Comparison of ENCODE assay signal across 10 cellular contexts in the genomic region with DNA sequence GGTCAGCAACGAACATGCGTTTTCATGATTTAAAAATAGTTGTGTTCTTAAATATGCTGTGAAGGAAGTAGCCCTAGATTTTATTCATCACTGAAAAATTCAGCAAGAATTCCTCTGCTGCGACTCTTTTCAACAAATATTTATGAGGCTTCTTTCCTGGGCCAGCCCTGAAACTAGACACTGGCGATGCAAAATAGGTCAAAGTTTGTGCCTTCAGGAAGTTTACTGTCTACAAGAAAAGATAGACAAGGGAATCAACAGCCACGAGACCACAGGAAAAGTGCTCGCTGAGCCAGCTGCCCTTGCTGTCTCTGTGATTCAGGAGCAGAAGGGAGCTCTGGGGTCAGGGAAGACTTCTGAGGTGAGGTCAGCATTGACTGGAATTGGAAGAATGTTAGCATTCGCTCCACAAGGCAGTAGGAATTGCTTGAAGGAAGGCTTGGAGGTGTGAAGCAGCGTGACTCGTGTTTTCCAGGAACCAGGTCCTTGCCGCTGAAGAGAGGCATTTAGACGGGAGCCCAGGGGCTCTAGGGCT. TPM values are rescaled to one million over a fixed set of nuclear protein-coding genes. Genes with fewer than 3 reads are reported as not detected.
A peak's percentile ranks its signal among the peaks of the same experiment; 100 is the strongest.
DNase-seq lines count a peak whose midpoint lies in the region; ATAC-seq and TF ChIP-seq lines count a peak whose summit lies in the region.
"Had no signal": no experiment of that assay in that cellular context is flagged by ENCODE, and none has a peak within 500 bp of the region (broad histone marks: within the 10 kb centered on the region; RNA-seq: fewer than 3 reads in every experiment).

No MANE protein-coding gene starts in this region.

- H3K9me3 Mint-ChIP-seq in activated T-cell treated with anti-CD3 and anti-CD28 coated beads, Interleukin-2, amount 50 U/mL, for 24 hours = no peaks in the 10 kb centered on the region
- no peaks in the 10 kb centered on the region for H3K9me3 Mint-ChIP-seq in stimulated activated naive B cell treated with anti-CD40 and anti-IgM and Interleukin-4, amounts not matched to agents 10 μg/mL and 1 μg/mL and 100 μg/mL, for 72 hours

- no peaks in the 10 kb centered on the region for H3K27me3 ChIP-seq in dorsolateral prefrontal cortex

- H3K36me3 Mint-ChIP-seq in activated T-cell treated with anti-CD3 and anti-CD28 coated beads, Interleukin-2, amount 50 U/mL, for 24 hours (ENCODE audit: low read depth) = peaks cover 32% of the 10 kb centered on the region
- peaks cover 26 to 36% of the 10 kb centered on the region in 2 donors for H3K36me3 Mint-ChIP-seq in stimulated activated naive B cell treated with anti-CD40 and anti-IgM and Interleukin-4, amounts not matched to agents 10 μg/mL and 1 μg/mL and 100 μg/mL, for 72 hours

- intact Hi-C loops in dorsolateral prefrontal cortex (cut with DNase I) = loop anchor here (5.0 to 10.0 kb wide), 4 partner anchors 52 to 360 kb away; a partner anchor contains a TSS

- no peak overlapping the region for H3K27ac ChIP-seq in dorsolateral prefrontal cortex
- H3K27ac ChIP-seq: WERI-Rb-1 had no signal

- peak overlapping the region; percentile 47 for H3K27ac Mint-ChIP-seq in activated T-cell treated with anti-CD3 and anti-CD28 coated beads, Interleukin-2, amount 50 U/mL, for 24 hours
- peak overlapping the region; percentile 34 for H3K27ac Mint-ChIP-seq in stimulated activated naive B cell treated with anti-CD40 and anti-IgM and Interleukin-4, amounts not matched to agents 10 μg/mL and 1 μg/mL and 100 μg/mL, for 72 hours

- no peak for ATAC-seq in stimulated activated naive B cell treated with anti-CD40 and anti-IgM and Interleukin-4, amounts not matched to agents 10 μg/mL and 1 μg/mL and 100 μg/mL, for 72 hours (replicated peaks)
- ATAC-seq in HG02973 (IDR thresholded peaks at IDR 0.05; ENCODE audit: unreplicated experiment) = no peak
- ATAC-seq: left cardiac atrium had no signal

- no peaks in the 10 kb centered on the region for H3K27me3 Mint-ChIP-seq in activated T-cell treated with anti-CD3 and anti-CD28 coated beads, Interleukin-2, amount 50 U/mL, for 24 hours
- no peaks in the 10 kb centered on the region for H3K27me3 Mint-ChIP-seq in stimulated activated naive B cell treated with anti-CD40 and anti-IgM and Interleukin-4, amounts not matched to agents 10 μg/mL and 1 μg/mL and 100 μg/mL, for 72 hours

- TF ChIP-seq CTCF in dorsolateral prefrontal cortex (IDR thresholded peaks at IDR 0.05 in 54 of 56, conservative IDR thresholded peaks at IDR 0.05 in 2 of 56; ENCODE audit: low read depth in 1 of 56, partially characterized antibody in 56 of 56) = no peak

- TF ChIP-seq POLR2A in erythroblast (IDR thresholded peaks at IDR 0.05; ENCODE audit: low read length) = no peak

- H3K4me3 ChIP-seq in dorsolateral prefrontal cortex = peak overlapping the region in 4 of 59 donors; percentile 77 to 89 (median 86)

- no peak for DNase-seq in activated T-cell treated with anti-CD3 and anti-CD28 coated beads, Interleukin-2, amount 50 U/mL, for 24 hours
- DNase-seq in activated T-cell treated with anti-CD3 and anti-CD28 coated beads for 4 hours (no peak), SW480 (ENCODE audit: low spot score) (peak; percentile 60), fibroblast of gingiva (ENCODE audit: low read depth) (peak; percentile 74), dorsolateral prefrontal cortex (no peak), erythroblast (lab: John Stamatoyannopoulos, UW) (no peak)
- DNase-seq in stimulated activated naive B cell treated with anti-CD40 and anti-IgM and Interleukin-4, amounts not matched to agents 10 μg/mL and 1 μg/mL and 100 μg/mL, for 72 hours = no peak
- DNase-seq: left cardiac atrium, WERI-Rb-1 had no signal

- H3K4me3 Mint-ChIP-seq in activated T-cell treated with anti-CD3 and anti-CD28 coated beads, Interleukin-2, amount 50 U/mL, for 24 hours = peak overlapping the region; percentile 100
- peak overlapping the region; percentile 95 to 99 for H3K4me3 Mint-ChIP-seq in stimulated activated naive B cell treated with anti-CD40 and anti-IgM and Interleukin-4, amounts not matched to agents 10 μg/mL and 1 μg/mL and 100 μg/mL, for 72 hours

- peaks cover 36% of the 10 kb centered on the region for H3K4me1 Mint-ChIP-seq in activated T-cell treated with anti-CD3 and anti-CD28 coated beads, Interleukin-2, amount 50 U/mL, for 24 hours (ENCODE audit: low read depth)
- H3K4me1 Mint-ChIP-seq in stimulated activated naive B cell treated with anti-CD40 and anti-IgM and Interleukin-4, amounts not matched to agents 10 μg/mL and 1 μg/mL and 100 μg/mL, for 72 hours = peaks cover 26 to 34% of the 10 kb centered on the region in 2 donors

RNA-seq across cellular contexts. Expression of a gene that starts 1.9 kb away (rescaled TPM):
- total RNA-seq in dorsolateral prefrontal cortex = 100 to 1,000 TPM; 443 to 743 (median 592) TPM

RNA-seq across cellular contexts. Expression of a gene that starts 12.8 kb away (rescaled TPM):
- total RNA-seq in dorsolateral prefrontal cortex = under 1 TPM in 1 of 120 experiments, not detected in 119; 0.18 TPM
- total RNA-seq: left cardiac atrium had no signal

RNA-seq across cellular contexts. Expression of a gene that starts 45.2 kb away (rescaled TPM):
- total RNA-seq in dorsolateral prefrontal cortex = not detected
- total RNA-seq: left cardiac atrium had no signal

RNA-seq across cellular contexts. Expression of a gene that starts 50.8 kb away (rescaled TPM):
- total RNA-seq in dorsolateral prefrontal cortex = 100 to 1,000 TPM in 26 of 120 experiments, 10 to 100 TPM in 94; 51.0 to 118 (median 91.4) TPM

Comparison
In these comparisons a context has a peak if more than half of its experiments do, and no peak if none do; other contexts are left out.
1. DNase-seq: peak in SW480 (single experiment) and fibroblast of gingiva (single experiment); none in activated T-cell treated with anti-CD3 and anti-CD28 coated beads, Interleukin-2, amount 50 U/mL, for 24 hours (single experiment), activated T-cell treated with anti-CD3 and anti-CD28 coated beads for 4 hours (single experiment), stimulated activated naive B cell treated with anti-CD40 and anti-IgM and Interleukin-4, amounts not matched to agents 10 μg/mL and 1 μg/mL and 100 μg/mL, for 72 hours (single experiment), dorsolateral prefrontal cortex (0 of 10) and erythroblast (0 of 2).